1 cellular context compared by ENCODE assay signal in genomic region chr2:235958221-235958620, GRCh38.
TF ChIP-seq lines count a peak whose summit lies in the region.

No MANE protein-coding gene starts in this region.

TF ChIP-seq in GM23338, 12 proteins besides CTCF, POLR2A, EP300 and RAD21 (continued from another document):
- TF ChIP-seq ZNF462 (CRISPR knock-in tag; IDR thresholded peaks at IDR 0.05), result no peak
- TF ChIP-seq POLR2AphosphoS5 (IDR thresholded peaks at IDR 0.05; ENCODE audit: low read depth), result no peak
- no peak for TF ChIP-seq EZH2 (IDR thresholded peaks at IDR 0.05; ENCODE audit: low read depth, unreplicated experiment)
- TF ChIP-seq ZNF114 (CRISPR knock-in tag; IDR thresholded peaks at IDR 0.05), result no peak
- TF ChIP-seq JUNB (IDR thresholded peaks at IDR 0.05; ENCODE audit: unreplicated experiment), result no peak
- TF ChIP-seq REST (IDR thresholded peaks at IDR 0.05; ENCODE audit: unreplicated experiment), result no peak
- TF ChIP-seq ZNF331 (CRISPR knock-in tag; IDR thresholded peaks at IDR 0.05; ENCODE audit: low read depth), result no peak
- no peak for TF ChIP-seq EZH2phosphoT487 (IDR thresholded peaks at IDR 0.05; ENCODE audit: unreplicated experiment)
